8 cellular contexts compared by ENCODE assay signal in genomic region chr9:129333613-129333960, GRCh38.
A peak's percentile ranks its signal among the peaks of the same experiment; 100 is the strongest.
DNase-seq lines count a peak whose midpoint lies in the region; ATAC-seq and TF ChIP-seq lines count a peak whose summit lies in the region.

No MANE protein-coding gene starts in this region.

- 72% methylated on average over 8 of the region's 8 CpGs for WGBS in suprapubic skin

- no peaks in the 10 kb centered on the region for H3K79me2 ChIP-seq in Karpas-422 (ENCODE audit: low read length)

- no peaks in the 10 kb centered on the region for H4K20me1 ChIP-seq in Karpas-422 (ENCODE audit: insufficient read depth, low read depth, low read length)

- H2AFZ ChIP-seq in Karpas-422 (ENCODE audit: low read length) = no peak overlapping the region

- TF ChIP-seq POLR2A in suprapubic skin (IDR thresholded peaks at IDR 0.05) = no peak

- peak overlapping the region; percentile 81 for H3K27ac ChIP-seq in suprapubic skin
- no peak overlapping the region for H3K27ac ChIP-seq in Karpas-422 (ENCODE audit: low read length)

- no peaks in the 10 kb centered on the region for H3K9me2 ChIP-seq in Karpas-422 (replicated peaks; ENCODE audit: insufficient read depth, low read length)

- TF ChIP-seq RAD21 in Ishikawa (IDR thresholded peaks at IDR 0.05; ENCODE audit: low read depth) = no peak

- DNase-seq in astrocyte of the cerebellum (ENCODE audit: low read depth) = peak; percentile 19
- DNase-seq in kidney glomerular epithelial cell (lab: John Stamatoyannopoulos, UW) = peak; percentile 47
- DNase-seq in suprapubic skin (ENCODE audit: low spot score in 2 of 2) = no peak
- no peak for DNase-seq in effector CD8-positive, alpha-beta T cell (lab: John Stamatoyannopoulos, UW)
- DNase-seq in Karpas-422 = no peak

- H3K27me3 ChIP-seq in suprapubic skin (no peaks in the 10 kb centered on the region), Karpas-422 (ENCODE audit: low read length) (peaks cover 4% of the 10 kb centered on the region; the same call in 1 of the 2 replicates)

- H3K4me2 ChIP-seq in Karpas-422 (ENCODE audit: low read depth, low read length, poor library complexity, severe bottlenecking) = no peak overlapping the region

- in situ Hi-C loops in astrocyte of the cerebellum (cut with HindIII; ENCODE audit: low sequenced_read_pairs) = no loop called here

- H3K4me3 ChIP-seq in astrocyte of the cerebellum (ENCODE audit: low read depth, low read length) (no peak overlapping the region), suprapubic skin (peak overlapping the region; percentile 23), Karpas-422 (ENCODE audit: low read length) (no peak overlapping the region)

- H3K4me1 ChIP-seq in suprapubic skin = peaks cover 66% of the 10 kb centered on the region
- H3K4me1 ChIP-seq in Karpas-422 (ENCODE audit: low read length) = peaks cover 11% of the 10 kb centered on the region

- TF ChIP-seq EP300 in Ishikawa (IDR thresholded peaks at IDR 0.05; ENCODE audit: borderline replicate concordance) (no peak), suprapubic skin (IDR thresholded peaks at IDR 0.05) (no peak)

- H3K9me3 ChIP-seq in suprapubic skin (peaks cover 6% of the 10 kb centered on the region), Karpas-422 (ENCODE audit: low read length) (no peaks in the 10 kb centered on the region)

- ATAC-seq in HG03108 (IDR thresholded peaks at IDR 0.05; ENCODE audit: unreplicated experiment) = no peak
- ATAC-seq in GM21381 (IDR thresholded peaks at IDR 0.05; ENCODE audit: unreplicated experiment) = no peak

- no peak overlapping the region for H3K9ac ChIP-seq in Karpas-422 (ENCODE audit: low read length)

- no peaks in the 10 kb centered on the region for H3K36me3 ChIP-seq in suprapubic skin
- H3K36me3 ChIP-seq in Karpas-422 (ENCODE audit: insufficient read depth, low read length) = no peaks in the 10 kb centered on the region

- no peak for TF ChIP-seq CTCF in astrocyte of the cerebellum (IDR thresholded peaks at IDR 0.05; ENCODE audit: low read depth, low read length, missing control alignments)
- TF ChIP-seq CTCF in suprapubic skin (IDR thresholded peaks at IDR 0.05) = no peak

TF ChIP-seq in Ishikawa, 13 proteins besides CTCF, POLR2A, EP300 and RAD21:
- TF ChIP-seq TAF1 (IDR thresholded peaks at IDR 0.05; ENCODE audit: low read depth) (peak; percentile 26; the same call in 1 of the 2 replicates), TCF12 (IDR thresholded peaks at IDR 0.05; ENCODE audit: low read depth) (no peak), ZBTB7A (IDR thresholded peaks at IDR 0.05; ENCODE audit: low read depth) (no peak), TEAD4 (IDR thresholded peaks at IDR 0.05) (no peak), MAX (IDR thresholded peaks at IDR 0.05) (no peak; the same call in 1 of the 2 replicates), YY1 (IDR thresholded peaks at IDR 0.05; ENCODE audit: low read depth) (no peak)

Comparison
In these comparisons a context has a peak if more than half of its experiments do, and no peak if none do; other contexts are left out.
1. DNase-seq: peak in astrocyte of the cerebellum (single experiment) and kidney glomerular epithelial cell (single experiment); none in suprapubic skin (0 of 2), effector CD8-positive, alpha-beta T cell (single experiment) and Karpas-422 (single experiment).